In genomic region chrX:46333550-46333949, GRCh38 we compare ENCODE assay signal across 30 cellular contexts.
DNase-seq lines count a peak whose midpoint lies in the region; ATAC-seq, FAIRE-seq and TF ChIP-seq lines count a peak whose summit lies in the region.
"Had no signal": no experiment of that assay in that cellular context is flagged by ENCODE, and none has a peak within 500 bp of the region (broad histone marks: within the 10 kb centered on the region; RNA-seq: fewer than 3 reads in every experiment).

No MANE protein-coding gene starts in this region.

- DNase-seq in HepG2 (ENCODE audit: low spot score) (no peak), right lobe of liver (no peak), amniotic epithelial cell (ENCODE audit: low read depth) (peak; percentile 24), glomerular visceral epithelial cell (ENCODE audit: extremely low spot score) (peak; percentile 49), GM23338 (ENCODE audit: low spot score) (no peak), NCI-H1092 treated with DMSO at 0.1 percent for 48 hours (lab: John Stamatoyannopoulos, UW) (no peak), DMS53 (lab: John Stamatoyannopoulos, UW) (no peak)
- no peak for DNase-seq in activated CD8-positive, alpha-beta memory T cell treated with anti-CD3 and anti-CD28 coated beads, Interleukin-2, amount 10 ng/mL, durations not matched to agents 7 days and 5 days
- DNase-seq: 8988T; activated CD4-positive, alpha-beta T cell treated with anti-CD3 and anti-CD28 coated beads for 1 hour; activated CD8-positive, alpha-beta T cell treated with anti-CD3 and anti-CD28 coated beads, Interleukin-2, amount 10 ng/mL, durations not matched to agents 7 days and 5 days; activated naive CD4-positive, alpha-beta T cell treated with anti-CD3 and anti-CD28 coated beads for 36 hours; activated T-cell treated with anti-CD3 and anti-CD28 coated beads, Interleukin-2, amount 50 U/mL, for 4 hours; BE2C; central memory CD4-positive, alpha-beta T cell; DND-41; dorsolateral prefrontal cortex; GOT3; hypothalamus; IMR-90; NCI-H146; NCI-H774; spleen; stimulated activated CD4-positive, alpha-beta T cell treated with anti-CD3 and anti-CD28 coated beads, Interleukin-4, amount 100 ng/mL, for 1 hour; stimulated activated naive CD4-positive, alpha-beta T cell treated with Interleukin-2 at 50 U/mL for 16 hours; T-helper 1 cell; thyroid gland had no signal

- CTCF ChIA-PET in HepG2 (lab: Yijun Ruan, JAX; ENCODE audit: low intra/inter-chr PET ratio, low total read pairs), result no interaction called here
- CTCF ChIA-PET in activated CD8-positive, alpha-beta memory T cell treated with anti-CD3 and anti-CD28 coated beads, Interleukin-2, amount 10 ng/mL, durations not matched to agents 7 days and 5 days (lab: Charles Lee), result no interaction called here

- H3K4me2 ChIP-seq in HepG2 (ENCODE audit: low read depth, low read length) (no peak overlapping the region), GM23338 (no peak overlapping the region)

- BruUV-seq in HepG2 (replicated peaks; lab: Mats Ljungman, UMichigan), result no TSS peak

- in situ Hi-C loops in HepG2 (cut with HindIII; ENCODE audit: extremely low pct_ligation_motif_present, low pct_unique_long_range_greater_than_20kb), result no loop called here

- no peaks in the 10 kb centered on the region for H3K79me2 ChIP-seq in HepG2 (ENCODE audit: insufficient read depth, low read length)
- no peaks in the 10 kb centered on the region for H3K79me2 ChIP-seq in GM23338 (replicated peaks; ENCODE audit: insufficient read depth)

- TF ChIP-seq EP300 in HepG2 (IDR thresholded peaks at IDR 0.05; ENCODE audit: low read depth in 2 of 2, low read length in 2 of 2) (no peak), HepG2 (CRISPR knock-in tag; IDR thresholded peaks at IDR 0.05; ENCODE audit: borderline replicate concordance) (no peak)

- no peaks in the 10 kb centered on the region for H3K36me3 Mint-ChIP-seq in activated CD8-positive, alpha-beta memory T cell treated with anti-CD3 and anti-CD28 coated beads, Interleukin-2, amount 10 ng/mL, durations not matched to agents 7 days and 5 days
- H3K36me3 Mint-ChIP-seq in GM23338 (ENCODE audit: low read depth), result no peaks in the 10 kb centered on the region

- intact Hi-C loops in HepG2 (cut with micrococcal nuclease; ENCODE audit: unreplicated experiment), result no loop called here
- intact Hi-C loops in right lobe of liver (cut with DNase I), result no loop called here

- H3K27me3 ChIP-seq in HepG2 (ENCODE audit: control insufficient read depth in 1 of 2, insufficient read depth in 2 of 2, low read length in 2 of 2) (no peaks in the 10 kb centered on the region), right lobe of liver (no peaks in the 10 kb centered on the region), GM23338 (ENCODE audit: insufficient read depth) (no peaks in the 10 kb centered on the region)
- H3K27me3 ChIP-seq: BE2C, neutrophil, thyroid gland had no signal

- H3K4me1 ChIP-seq in HepG2 (ENCODE audit: insufficient read depth, low read length), result peaks cover 37% of the 10 kb centered on the region
- no peaks in the 10 kb centered on the region for H3K4me1 ChIP-seq in right lobe of liver
- peaks cover 18% of the 10 kb centered on the region; the same call in 1 of the 2 replicates for H3K4me1 ChIP-seq in GM23338 (ENCODE audit: insufficient read depth)
- H3K4me1 ChIP-seq: BE2C, spleen, thyroid gland had no signal

- ATAC-seq in HepG2 (no peak), right lobe of liver (no peak), GM23338 (no peak)
- ATAC-seq in activated CD8-positive, alpha-beta memory T cell treated with anti-CD3 and anti-CD28 coated beads, Interleukin-2, amount 10 ng/mL, durations not matched to agents 7 days and 5 days, result no peak
- ATAC-seq: activated CD8-positive, alpha-beta T cell treated with anti-CD3 and anti-CD28 coated beads, Interleukin-2, amount 10 ng/mL, durations not matched to agents 7 days and 5 days; activated T-cell treated with anti-CD3 and anti-CD28 coated beads, Interleukin-2, amount 50 U/mL, for 4 hours had no signal

- H3K9ac ChIP-seq in HepG2 (ENCODE audit: insufficient read depth, low read depth, low read length), result peak overlapping the region; percentile 43

- H3K4me3 Mint-ChIP-seq in activated CD8-positive, alpha-beta memory T cell treated with anti-CD3 and anti-CD28 coated beads, Interleukin-2, amount 10 ng/mL, durations not matched to agents 7 days and 5 days, result no peak overlapping the region
- H3K4me3 Mint-ChIP-seq in GM23338, result no peak overlapping the region
- H3K4me3 Mint-ChIP-seq: activated CD8-positive, alpha-beta T cell treated with anti-CD3 and anti-CD28 coated beads, Interleukin-2, amount 10 ng/mL, durations not matched to agents 7 days and 5 days; activated naive CD4-positive, alpha-beta T cell treated with anti-CD3 and anti-CD28 coated beads for 36 hours; activated T-cell treated with anti-CD3 and anti-CD28 coated beads, Interleukin-2, amount 50 U/mL, for 4 hours had no signal

- no peaks in the 10 kb centered on the region for H3F3A ChIP-seq in GM23338 (replicated peaks; ENCODE audit: low read depth)

- no peak for TF ChIP-seq RAD21 in HepG2 (CRISPR knock-in tag; IDR thresholded peaks at IDR 0.05)

- H2AFZ ChIP-seq in HepG2 (ENCODE audit: low read length), result no peak overlapping the region
- H2AFZ ChIP-seq in GM23338, result no peak overlapping the region

- peak overlapping the region; percentile 40 for H3K27ac ChIP-seq in HepG2 (ENCODE audit: extremely low read length, insufficient read depth, low read length)
- no peak overlapping the region for H3K27ac ChIP-seq in right lobe of liver
- no peak overlapping the region for H3K27ac ChIP-seq in GM23338 (ENCODE audit: low read depth)
- H3K27ac ChIP-seq: dorsolateral prefrontal cortex, neutrophil, spleen, thyroid gland had no signal

- 40% methylated on average over 2 of the region's 5 CpGs for WGBS in HepG2 (ENCODE audit: low lambda C conversion rate)
- WGBS in right lobe of liver (ENCODE audit: insufficient coverage, low coverage, low lambda C conversion rate, missing lambda C conversion rate), result 70% methylated on average over 5 of the region's 5 CpGs

- H3K4me3 ChIP-seq in HepG2 (replicated peaks in 1 of 3; ENCODE audit: insufficient read depth in 1 of 3, low read depth in 2 of 3, low read length in 3 of 3) (no peak overlapping the region), right lobe of liver (no peak overlapping the region), GM23338 (no peak overlapping the region)
- H3K4me3 ChIP-seq: dorsolateral prefrontal cortex, lung, spleen, thyroid gland had no signal

- H3K36me3 ChIP-seq in HepG2 (replicated peaks in 1 of 2; ENCODE audit: control insufficient read depth in 1 of 2, insufficient read depth in 2 of 2, low read length in 2 of 2), result no peaks in the 10 kb centered on the region
- H3K36me3 ChIP-seq in right lobe of liver, result no peaks in the 10 kb centered on the region
- H3K36me3 ChIP-seq in GM23338 (ENCODE audit: insufficient read depth), result no peaks in the 10 kb centered on the region
- H3K36me3 ChIP-seq: BE2C, neutrophil, spleen, thyroid gland had no signal

- no peaks in the 10 kb centered on the region for H3K9me3 ChIP-seq in HepG2 (ENCODE audit: low read length)
- H3K9me3 ChIP-seq in right lobe of liver, result no peaks in the 10 kb centered on the region
- H3K9me3 ChIP-seq: BE2C, neutrophil, spleen, thyroid gland had no signal

- H3K27me3 Mint-ChIP-seq in activated CD8-positive, alpha-beta memory T cell treated with anti-CD3 and anti-CD28 coated beads, Interleukin-2, amount 10 ng/mL, durations not matched to agents 7 days and 5 days, result peaks cover 3% of the 10 kb centered on the region
- no peaks in the 10 kb centered on the region for H3K27me3 Mint-ChIP-seq in GM23338 (ENCODE audit: insufficient read depth, low read depth, poor library complexity)

- H4K20me1 ChIP-seq in HepG2 (ENCODE audit: insufficient read depth, low read length) (no peaks in the 10 kb centered on the region), GM23338 (replicated peaks; ENCODE audit: insufficient read depth) (no peaks in the 10 kb centered on the region)

- no peaks in the 10 kb centered on the region for H3K4me1 Mint-ChIP-seq in activated CD8-positive, alpha-beta memory T cell treated with anti-CD3 and anti-CD28 coated beads, Interleukin-2, amount 10 ng/mL, durations not matched to agents 7 days and 5 days
- H3K4me1 Mint-ChIP-seq in GM23338, result peaks cover 14% of the 10 kb centered on the region

- H3K9me2 ChIP-seq in GM23338 (ENCODE audit: insufficient read depth), result no peaks in the 10 kb centered on the region

- no peak overlapping the region for H3K27ac Mint-ChIP-seq in activated CD8-positive, alpha-beta memory T cell treated with anti-CD3 and anti-CD28 coated beads, Interleukin-2, amount 10 ng/mL, durations not matched to agents 7 days and 5 days
- no peak overlapping the region for H3K27ac Mint-ChIP-seq in GM23338
- H3K27ac Mint-ChIP-seq: activated CD8-positive, alpha-beta T cell treated with anti-CD3 and anti-CD28 coated beads, Interleukin-2, amount 10 ng/mL, durations not matched to agents 7 days and 5 days; activated naive CD4-positive, alpha-beta T cell treated with anti-CD3 and anti-CD28 coated beads for 36 hours had no signal

- no peaks in the 10 kb centered on the region for H3K9me3 Mint-ChIP-seq in activated CD8-positive, alpha-beta memory T cell treated with anti-CD3 and anti-CD28 coated beads, Interleukin-2, amount 10 ng/mL, durations not matched to agents 7 days and 5 days (ENCODE audit: low read depth)
- H3K9me3 Mint-ChIP-seq in GM23338, result no peaks in the 10 kb centered on the region
- H3K9me3 Mint-ChIP-seq: activated T-cell treated with anti-CD3 and anti-CD28 coated beads, Interleukin-2, amount 50 U/mL, for 4 hours had no signal

- TF ChIP-seq POLR2A in HepG2 (IDR thresholded peaks at IDR 0.05; ENCODE audit: insufficient read depth in 1 of 2, low read depth in 2 of 2, low read length in 2 of 2) (no peak), right lobe of liver (IDR thresholded peaks at IDR 0.05) (no peak)

- POLR2A ChIA-PET in HepG2 (lab: Yijun Ruan, JAX), result interaction anchor here (2.0 kb wide), 1 partner anchor 13 kb away, joined by 11 read pairs; no protein-coding TSS in a partner anchor

- FAIRE-seq in HepG2 (lab: Jason Lieb, UNC), result no peak
- FAIRE-seq: frontal cortex had no signal

- TF ChIP-seq CTCF in HepG2 (CRISPR knock-in tag; IDR thresholded peaks at IDR 0.05) (no peak), right lobe of liver (IDR thresholded peaks at IDR 0.05) (no peak), GM23338 (conservative IDR thresholded peaks at IDR 0.05; ENCODE audit: low read depth in 2 of 2) (no peak)

TF ChIP-seq in HepG2, 621 proteins besides CTCF, POLR2A, EP300 and RAD21 (continues in another document):
- TF ChIP-seq ATF7 (IDR thresholded peaks at IDR 0.05) (no peak), ATF7 (CRISPR knock-in tag; IDR thresholded peaks at IDR 0.05) (no peak)

TF ChIP-seq in GM23338, 12 proteins besides CTCF, POLR2A, EP300 and RAD21 (continues in another document):
- TF ChIP-seq NANOG (IDR thresholded peaks at IDR 0.05; ENCODE audit: borderline replicate concordance) (no peak), POLR2AphosphoS5 (IDR thresholded peaks at IDR 0.05; ENCODE audit: low read depth) (no peak)

Comparison
In these comparisons a context has a peak if more than half of its experiments do, and no peak if none do; other contexts are left out.
1. DNase-seq: peak in amniotic epithelial cell (single experiment) and glomerular visceral epithelial cell (single experiment); none in HepG2 (single experiment), right lobe of liver (0 of 3), activated CD8-positive, alpha-beta memory T cell treated with anti-CD3 and anti-CD28 coated beads, Interleukin-2, amount 10 ng/mL, durations not matched to agents 7 days and 5 days (single experiment), GM23338 (single experiment), NCI-H1092 treated with DMSO at 0.1 percent for 48 hours (single experiment) and DMS53 (single experiment).